In the genomic region with DNA sequence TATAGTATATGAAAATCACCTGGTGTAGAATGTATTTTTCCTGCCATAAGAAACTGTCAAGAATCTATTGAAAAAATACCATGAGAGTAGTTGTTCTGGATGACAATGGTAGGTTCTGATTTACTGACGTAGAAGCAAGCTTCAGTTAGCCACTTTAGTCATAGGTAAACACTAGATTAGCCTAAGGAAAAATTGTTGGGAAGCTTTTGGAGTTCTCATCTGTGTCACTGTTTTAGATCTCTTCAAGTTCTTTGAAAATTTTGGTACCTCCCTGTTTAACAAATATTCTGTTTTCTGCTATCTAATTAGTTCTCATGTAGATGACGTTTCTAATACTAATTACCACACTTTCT, we compare ENCODE assay signal across 19 cellular contexts.
DNase-seq lines count a peak whose midpoint lies in the region; ATAC-seq and TF ChIP-seq lines count a peak whose summit lies in the region.
"Had no signal": no experiment of that assay in that cellular context is flagged by ENCODE, and none has a peak within 500 bp of the region (broad histone marks: within the 10 kb centered on the region; RNA-seq: fewer than 3 reads in every experiment).

No MANE protein-coding gene starts in this region.

- 65% methylated on average over 2 of the region's 2 CpGs for WGBS in mammary epithelial cell (ENCODE audit: low coverage, missing lambda C conversion rate)

- H3K9ac ChIP-seq in Loucy (ENCODE audit: low read depth, low read length, poor library complexity, severe bottlenecking) (no peak overlapping the region), mammary epithelial cell (ENCODE audit: insufficient read depth, low read length) (no peak overlapping the region)

- CTCF ChIA-PET in mammary epithelial cell (lab: Charles Lee; ENCODE audit: low non-redundant PET) = no interaction called here
- CTCF ChIA-PET in PC-9 (lab: Charles Lee) = no interaction called here

- peaks cover 10% of the 10 kb centered on the region for H3K36me3 ChIP-seq in ACC112 (ENCODE audit: insufficient read depth, low read length)
- H3K36me3 ChIP-seq in Loucy (ENCODE audit: insufficient read depth, low read length) = no peaks in the 10 kb centered on the region
- peaks cover 2% of the 10 kb centered on the region for H3K36me3 ChIP-seq in mammary epithelial cell (ENCODE audit: insufficient read depth, low read length)
- H3K36me3 ChIP-seq in PC-9 (ENCODE audit: low read depth) = 0 out of 2 replicates have a peak, but pooled peaks cover 6% of the 10 kb centered on the region
- H3K36me3 ChIP-seq: right lobe of liver, vagina had no signal

- no peak overlapping the region for H3K27ac Mint-ChIP-seq in T-helper 17 cell
- H3K27ac Mint-ChIP-seq: T-helper 2 cell treated with Interferon-gamma antibody and Interleukin-4, amounts not matched to agents 5 μg/mL and 100 μg/mL, for 36 hours had no signal

- H3K9me2 ChIP-seq in Loucy (replicated peaks; ENCODE audit: low read depth, low read length) (no peaks in the 10 kb centered on the region), PC-9 (ENCODE audit: insufficient read depth) (no peaks in the 10 kb centered on the region)

- H4K20me1 ChIP-seq in Loucy (ENCODE audit: insufficient read depth, low read length, poor library complexity, severe bottlenecking) (no peaks in the 10 kb centered on the region), mammary epithelial cell (ENCODE audit: insufficient read depth, low read length) (no peaks in the 10 kb centered on the region), PC-9 (ENCODE audit: insufficient read depth) (no peaks in the 10 kb centered on the region)

- no peak for TF ChIP-seq CTCF in Loucy (conservative IDR thresholded peaks at IDR 0.05; ENCODE audit: low read length)
- no peak for TF ChIP-seq CTCF in mammary epithelial cell (conservative IDR thresholded peaks at IDR 0.05 in 1 of 2, IDR thresholded peaks at IDR 0.05 in 1 of 2; ENCODE audit: extremely low read depth in 1 of 2, insufficient read depth in 1 of 2, low read depth in 1 of 2, low read length in 2 of 2)
- no peak for TF ChIP-seq CTCF in foreskin fibroblast (IDR thresholded peaks at IDR 0.05; ENCODE audit: low read depth, low read length)
- no peak for TF ChIP-seq CTCF in PC-9 (conservative IDR thresholded peaks at IDR 0.05)

- intact Hi-C loops in mammary epithelial cell (cut with micrococcal nuclease) = no loop called here
- intact Hi-C loops in PC-9 (cut with micrococcal nuclease; ENCODE audit: unreplicated experiment) = no loop called here

- H3K27me3 ChIP-seq in ACC112 (ENCODE audit: insufficient read depth, low read length) = no peaks in the 10 kb centered on the region
- H3K27me3 ChIP-seq in Loucy (ENCODE audit: insufficient read depth, low read length, poor library complexity, severe bottlenecking) = no peaks in the 10 kb centered on the region
- no peaks in the 10 kb centered on the region for H3K27me3 ChIP-seq in mammary epithelial cell (ENCODE audit: insufficient read depth, low read length)
- H3K27me3 ChIP-seq in PC-9 (ENCODE audit: insufficient read depth, low read depth) = no peaks in the 10 kb centered on the region
- H3K27me3 ChIP-seq: body of pancreas, right lobe of liver, vagina had no signal

- H3K9me3 ChIP-seq in Loucy (ENCODE audit: insufficient read depth, low read depth, low read length) (peaks cover 8% of the 10 kb centered on the region; the same call in 1 of the 2 replicates), mammary epithelial cell (replicated peaks; ENCODE audit: insufficient read depth, low read length) (peaks cover 12% of the 10 kb centered on the region), PC-9 (ENCODE audit: insufficient read depth, low read depth) (0 out of 2 replicates have a peak, but pooled peaks cover 9% of the 10 kb centered on the region), T-helper 17 cell (ENCODE audit: control insufficient read depth, low read length, poor library complexity, severe bottlenecking) (no peaks in the 10 kb centered on the region)
- H3K9me3 ChIP-seq: body of pancreas, Caco-2, right lobe of liver, vagina had no signal

- peak; percentile 56 for DNase-seq in mammary epithelial cell
- peak; percentile 21 to 62 for DNase-seq in foreskin fibroblast
- DNase-seq in PC-9 = no peak
- DNase-seq in NCI-H2227 (lab: John Stamatoyannopoulos, UW; ENCODE audit: unreplicated experiment) = no peak
- no peak for DNase-seq in T-helper 17 cell
- DNase-seq in NCI-H345 treated with DMSO at 0.1 percent for 48 hours (lab: John Stamatoyannopoulos, UW; ENCODE audit: unreplicated experiment) = no peak
- DNase-seq: activated naive CD4-positive, alpha-beta T cell; body of pancreas; Caco-2; left colon; NCI-H1694; NCI-H446 treated with DMSO at 0.1 percent for 48 hours; right lobe of liver; SHP77 treated with DMSO at 0.1 percent for 48 hours had no signal

- peaks cover 5% of the 10 kb centered on the region for H3K79me2 ChIP-seq in ACC112 (ENCODE audit: control insufficient read depth, insufficient read depth, low read length, unreplicated experiment)
- H3K79me2 ChIP-seq in Loucy (ENCODE audit: insufficient read depth, low read length) = 0 out of 2 replicates have a peak, but pooled peaks cover 11% of the 10 kb centered on the region
- H3K79me2 ChIP-seq in mammary epithelial cell (ENCODE audit: insufficient read depth, low read length) = peaks cover 73% of the 10 kb centered on the region
- H3K79me2 ChIP-seq in PC-9 (ENCODE audit: low read depth) = peaks cover 7% of the 10 kb centered on the region

- H3F3A ChIP-seq in Loucy (ENCODE audit: low read depth) (no peaks in the 10 kb centered on the region), PC-9 (ENCODE audit: insufficient read depth, low read depth) (peaks cover 8% of the 10 kb centered on the region; the same call in 1 of the 2 replicates)

- H3K27ac ChIP-seq in ACC112 (ENCODE audit: low read depth, low read length) = peak overlapping the region; percentile 42; the same call in 1 of the 2 replicates
- H3K27ac ChIP-seq in mammary epithelial cell (ENCODE audit: insufficient read depth, low read depth, low read length) = peak overlapping the region; percentile 39
- H3K27ac ChIP-seq in PC-9 = no peak overlapping the region
- H3K27ac ChIP-seq: body of pancreas, right lobe of liver, vagina had no signal

- no peaks in the 10 kb centered on the region for H3K36me3 Mint-ChIP-seq in T-helper 17 cell (ENCODE audit: low read depth)

- in situ Hi-C loops in mammary epithelial cell (cut with MboI; ENCODE audit: low sequenced_read_pairs in 2 of 2) = no loop called here

- ATAC-seq in T-helper 17 cell = no peak
- ATAC-seq: body of pancreas, GM12878, right lobe of liver had no signal

- dilution Hi-C loops in mammary epithelial cell (cut with HindIII; ENCODE audit: low sequenced_read_pairs) = no loop called here

- H3K27me3 Mint-ChIP-seq in T-helper 17 cell = no peaks in the 10 kb centered on the region

- H2AFZ ChIP-seq in ACC112 (ENCODE audit: low read length, unreplicated experiment) (no peak overlapping the region), Loucy (ENCODE audit: low read length) (peak overlapping the region; percentile 23; the same call in 1 of the 2 replicates), mammary epithelial cell (ENCODE audit: low read depth, low read length) (no peak overlapping the region), PC-9 (no peak overlapping the region)

- H3K4me1 Mint-ChIP-seq in T-helper 17 cell = peaks cover 10% of the 10 kb centered on the region

- H3K4me3 Mint-ChIP-seq in T-helper 17 cell = no peak overlapping the region
- H3K4me3 Mint-ChIP-seq: T-helper 2 cell treated with Interferon-gamma antibody and Interleukin-4, amounts not matched to agents 5 μg/mL and 100 μg/mL, for 36 hours had no signal

- BruUV-seq in mammary epithelial cell (replicated peaks; lab: Mats Ljungman, UMichigan) (no TSS peak), PC-9 (replicated peaks; lab: Mats Ljungman, UMichigan) (no TSS peak)

- H3K4me3 ChIP-seq in ACC112 (ENCODE audit: low read depth, low read length) = no peak overlapping the region
- H3K4me3 ChIP-seq in Loucy (ENCODE audit: low read length, poor library complexity, severe bottlenecking) = no peak overlapping the region
- H3K4me3 ChIP-seq in mammary epithelial cell (replicated peaks in 1 of 3; ENCODE audit: insufficient read depth in 1 of 3, low read depth in 2 of 3, low read length in 3 of 3) = no peak overlapping the region
- H3K4me3 ChIP-seq in foreskin fibroblast (ENCODE audit: low read depth in 1 of 2, low read length in 2 of 2) = no peak overlapping the region
- no peak overlapping the region for H3K4me3 ChIP-seq in PC-9
- H3K4me3 ChIP-seq: body of pancreas, GM12878, right lobe of liver, vagina had no signal

- POLR2A ChIA-PET in PC-9 (lab: Charles Lee; ENCODE audit: unreplicated experiment) = interaction anchor here (0.7 kb wide), 1 partner anchor 15 kb away, joined by 4 read pairs; no protein-coding TSS in a partner anchor

- peak overlapping the region; percentile 17 for H3K4me2 ChIP-seq in Loucy (ENCODE audit: low read depth, low read length, poor library complexity, severe bottlenecking)
- no peak overlapping the region for H3K4me2 ChIP-seq in mammary epithelial cell (ENCODE audit: insufficient read depth, low read depth, low read length)
- no peak overlapping the region for H3K4me2 ChIP-seq in PC-9

- H3K4me1 ChIP-seq in ACC112 (ENCODE audit: control insufficient read depth, insufficient read depth, low read length, unreplicated experiment) (peaks cover 17% of the 10 kb centered on the region), Loucy (ENCODE audit: insufficient read depth, low read length, poor library complexity, severe bottlenecking) (peaks cover 6% of the 10 kb centered on the region), mammary epithelial cell (ENCODE audit: insufficient read depth, low read length) (peaks cover 4% of the 10 kb centered on the region), PC-9 (replicated peaks; ENCODE audit: insufficient read depth) (no peaks in the 10 kb centered on the region)
- H3K4me1 ChIP-seq: body of pancreas, right lobe of liver had no signal

Comparison
In these comparisons a context has a peak if more than half of its experiments do, and no peak if none do; other contexts are left out.
1. DNase-seq: peak in mammary epithelial cell (single experiment) and foreskin fibroblast (2 of 2); none in PC-9 (0 of 2), NCI-H2227 (single experiment), T-helper 17 cell (0 of 3) and NCI-H345 treated with DMSO at 0.1 percent for 48 hours (single experiment).